Comparison of ENCODE assay signal across 21 cellular contexts in genomic region chr11:17611049-17611448, GRCh38.
"Had no signal": no experiment of that assay in that cellular context is flagged by ENCODE, and none has a peak within 500 bp of the region (broad histone marks: within the 10 kb centered on the region; RNA-seq: fewer than 3 reads in every experiment).

No MANE protein-coding gene starts in this region.

- H3K4me1 Mint-ChIP-seq: activated naive CD4-positive, alpha-beta T cell treated with anti-CD3 and anti-CD28 coated beads, Interleukin-2, amount 10 ng/mL, durations not matched to agents 7 days and 5 days; activated naive CD8-positive, alpha-beta T cell treated with anti-CD3 and anti-CD28 coated beads, Interleukin-2, amount 50 U/mL, for 24 hours; natural killer cell had no signal

- H3K4me3 Mint-ChIP-seq: activated naive CD4-positive, alpha-beta T cell treated with anti-CD3 and anti-CD28 coated beads, Interleukin-2, amount 10 ng/mL, durations not matched to agents 7 days and 5 days; activated naive CD8-positive, alpha-beta T cell treated with anti-CD3 and anti-CD28 coated beads, Interleukin-2, amount 50 U/mL, for 24 hours; brain; dendritic cell treated with granulocyte-macrophage colony-stimulating factor and Interleukin-4, amounts not matched to agents 40 ng/mL and 50 ng/mL, for 4 days; natural killer cell had no signal

- H3K4me3 ChIP-seq: hepatocyte, tibial artery, vagina had no signal

- DNase-seq: activated CD4-positive, alpha-beta T cell treated with anti-CD3 and anti-CD28 coated beads, Interleukin-2, amount 50 U/mL, for 1 hour; activated CD4-positive, CD25-positive, alpha-beta regulatory T cell; activated CD8-positive, alpha-beta memory T cell treated with anti-CD3 and anti-CD28 coated beads for 24 hours; activated naive CD4-positive, alpha-beta T cell treated with anti-CD3 and anti-CD28 coated beads, Interleukin-2, amount 10 ng/mL, durations not matched to agents 7 days and 5 days; activated naive CD8-positive, alpha-beta T cell treated with anti-CD3 and anti-CD28 coated beads, Interleukin-2, amount 50 U/mL, for 24 hours; anterior cingulate cortex; effector memory CD4-positive, alpha-beta T cell; mesendoderm; natural killer cell; stimulated activated CD4-positive, alpha-beta T cell treated with anti-CD3 and anti-CD28 coated beads, Interleukin-2, amount 100 ng/mL, for 24 hours; stimulated activated naive CD8-positive, alpha-beta T cell treated with anti-CD3 and anti-CD28 coated beads, Interleukin-15, Interleukin-2, amounts not matched to agents 100 U/mL and 50 U/mL, for 24 hours; T-helper 1 cell; T1000; tibial artery had no signal

- H3K27me3 ChIP-seq: vagina had no signal

- ATAC-seq: activated naive CD8-positive, alpha-beta T cell treated with anti-CD3 and anti-CD28 coated beads, Interleukin-2, amount 50 U/mL, for 24 hours; natural killer cell; SK-N-SH treated with all-trans-retinoic acid at 6 μM for 48 hours; stimulated activated naive CD8-positive, alpha-beta T cell treated with anti-CD3 and anti-CD28 coated beads, Interleukin-15, Interleukin-2, amounts not matched to agents 100 U/mL and 50 U/mL, for 24 hours had no signal

- H3K36me3 Mint-ChIP-seq: activated naive CD4-positive, alpha-beta T cell treated with anti-CD3 and anti-CD28 coated beads, Interleukin-2, amount 10 ng/mL, durations not matched to agents 7 days and 5 days; brain; natural killer cell had no signal

- H3K27ac Mint-ChIP-seq: activated naive CD4-positive, alpha-beta T cell treated with anti-CD3 and anti-CD28 coated beads, Interleukin-2, amount 10 ng/mL, durations not matched to agents 7 days and 5 days; activated naive CD8-positive, alpha-beta T cell treated with anti-CD3 and anti-CD28 coated beads, Interleukin-2, amount 50 U/mL, for 24 hours; activated T-helper 2 cell treated with anti-CD3 and anti-CD28 coated beads, Interferon-gamma antibody, Interleukin-2, Interleukin-4, amounts not matched to agents 10 μg/mL and 5 μg/mL and 100 μg/mL, durations not matched to agents 14 hours and 24 hours and 36 hours; dendritic cell treated with granulocyte-macrophage colony-stimulating factor and Interleukin-4, amounts not matched to agents 40 ng/mL and 50 ng/mL, for 4 days; natural killer cell had no signal

- H3K36me3 ChIP-seq: neutrophil, tibial artery, vagina had no signal

- H3K9me3 Mint-ChIP-seq: activated naive CD4-positive, alpha-beta T cell treated with anti-CD3 and anti-CD28 coated beads, Interleukin-2, amount 10 ng/mL, durations not matched to agents 7 days and 5 days; activated naive CD8-positive, alpha-beta T cell treated with anti-CD3 and anti-CD28 coated beads, Interleukin-2, amount 50 U/mL, for 24 hours; activated T-helper 2 cell treated with anti-CD3 and anti-CD28 coated beads, Interferon-gamma antibody, Interleukin-2, Interleukin-4, amounts not matched to agents 10 μg/mL and 5 μg/mL and 100 μg/mL, durations not matched to agents 14 hours and 24 hours and 36 hours; dendritic cell treated with granulocyte-macrophage colony-stimulating factor and Interleukin-4, amounts not matched to agents 40 ng/mL and 50 ng/mL, for 4 days; natural killer cell had no signal
